Comparison of ENCODE assay signal across 13 cellular contexts in genomic region chr19:38812004-38812840, GRCh38.
DNase-seq lines count a peak whose midpoint lies in the region; ATAC-seq and TF ChIP-seq lines count a peak whose summit lies in the region.
"Had no signal": no experiment of that assay in that cellular context is flagged by ENCODE, and none has a peak within 500 bp of the region (broad histone marks: within the 10 kb centered on the region; RNA-seq: fewer than 3 reads in every experiment).

No MANE protein-coding gene starts in this region.

- ATAC-seq in memory B cell (ENCODE audit: low read depth) (no peak), HG03196 (IDR thresholded peaks at IDR 0.05; ENCODE audit: unreplicated experiment) (no peak), GM19035 (IDR thresholded peaks at IDR 0.05; ENCODE audit: unreplicated experiment) (no peak)

- in situ Hi-C loops in GM13977 (cut with MboI; ENCODE audit: low pct_unique_long_range_greater_than_20kb, low sequenced_read_pairs, unreplicated experiment), result no loop called here

- H3K27ac Mint-ChIP-seq in memory B cell, result peak overlapping the region; percentile 14
- H3K27ac Mint-ChIP-seq: activated T-helper 2 cell treated with anti-CD3 and anti-CD28 coated beads, Interferon-gamma antibody, Interleukin-2, Interleukin-4, amounts not matched to agents 10 μg/mL and 5 μg/mL and 100 μg/mL, durations not matched to agents 14 hours and 24 hours and 36 hours; T-cell had no signal

- H3K4me1 Mint-ChIP-seq in memory B cell, result peaks cover 2% of the 10 kb centered on the region
- H3K4me1 Mint-ChIP-seq: T-cell had no signal

- H3K36me3 Mint-ChIP-seq in memory B cell, result peaks cover 25% of the 10 kb centered on the region

- DNase-seq in GM13977 (ENCODE audit: low spot score), result peak; percentile 7
- DNase-seq in memory B cell (ENCODE audit: low spot score in 2 of 2), result no peak
- DNase-seq: activated CD4-positive, alpha-beta T cell treated with anti-CD3 and anti-CD28 coated beads for 48 hours; DMS79 treated with DMSO at 0.1 percent for 48 hours; effector CD8-positive, alpha-beta T cell; left cardiac atrium; NCI-H1092 treated with DMSO at 0.1 percent for 48 hours; occipital lobe; PC-9; T-cell had no signal

- TF ChIP-seq CTCF in GM13977 (IDR thresholded peaks at IDR 0.05; ENCODE audit: extremely low read depth, insufficient read depth, missing control alignments), result no peak

- H3K27me3 Mint-ChIP-seq in memory B cell, result no peaks in the 10 kb centered on the region
- H3K27me3 Mint-ChIP-seq: T-cell had no signal

- H3K9me3 Mint-ChIP-seq in memory B cell, result peaks cover 1% of the 10 kb centered on the region
- H3K9me3 Mint-ChIP-seq: activated T-helper 2 cell treated with anti-CD3 and anti-CD28 coated beads, Interferon-gamma antibody, Interleukin-2, Interleukin-4, amounts not matched to agents 10 μg/mL and 5 μg/mL and 100 μg/mL, durations not matched to agents 14 hours and 24 hours and 36 hours; T-cell had no signal

- no peak overlapping the region for H3K4me3 Mint-ChIP-seq in memory B cell
- H3K4me3 Mint-ChIP-seq: T-cell had no signal
